In the genomic region with DNA sequence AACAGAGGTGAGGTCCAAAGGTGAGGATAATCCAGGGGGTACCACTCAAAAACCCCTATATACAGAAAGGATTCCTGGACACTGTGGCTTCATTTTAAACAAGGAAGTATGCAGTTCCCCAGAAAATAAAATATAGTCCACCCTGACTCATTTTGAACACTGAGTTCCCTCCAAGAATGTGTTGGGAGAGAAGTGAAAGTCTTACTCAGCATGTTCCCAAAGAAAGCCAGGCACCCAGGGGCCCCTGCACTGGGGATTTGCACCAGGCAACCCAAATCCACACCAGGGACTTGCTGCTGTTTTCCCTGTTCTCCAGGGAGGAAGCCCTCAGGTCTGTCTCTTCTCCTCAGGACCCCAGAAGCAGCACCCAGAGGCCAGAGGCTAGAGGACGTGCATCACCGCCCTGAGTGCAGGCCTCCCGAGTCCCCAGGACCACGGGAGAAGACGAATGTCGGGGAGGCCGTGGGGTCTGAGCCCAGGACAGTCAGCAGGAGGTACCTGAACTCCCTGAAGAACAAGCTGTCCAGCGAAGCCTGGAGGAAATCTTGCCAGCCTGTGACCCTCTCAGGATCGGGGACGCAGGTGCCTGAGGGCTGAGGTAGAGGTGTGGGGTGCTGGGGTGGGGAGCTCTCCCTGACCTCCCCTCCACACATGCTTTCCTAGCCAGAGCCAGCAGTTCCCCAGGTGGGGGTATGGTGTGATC, we compare ENCODE assay signal across 25 cellular contexts. TPM values are rescaled to one million over a fixed set of nuclear protein-coding genes. Genes with fewer than 3 reads are reported as not detected.
A peak's percentile ranks its signal among the peaks of the same experiment; 100 is the strongest.
DNase-seq lines count a peak whose midpoint lies in the region; ATAC-seq and TF ChIP-seq lines count a peak whose summit lies in the region.
"Had no signal": no experiment of that assay in that cellular context is flagged by ENCODE, and none has a peak within 500 bp of the region (broad histone marks: within the 10 kb centered on the region; RNA-seq: fewer than 3 reads in every experiment).

No MANE protein-coding gene starts in this region.

- ATAC-seq in Right ventricle myocardium inferior: peak; percentile 44
- ATAC-seq in upper lobe of left lung (ENCODE audit: low FRiP score in 2 of 2): peak in 1 of 2 donors; percentile 58
- no peak for ATAC-seq in GM21529 (IDR thresholded peaks at IDR 0.05; ENCODE audit: unreplicated experiment)
- ATAC-seq: activated T-cell treated with anti-CD3 and anti-CD28 coated beads, Interleukin-2, amount 50 U/mL, for 4 hours; body of pancreas; HCT116 had no signal

- no peaks in the 10 kb centered on the region for H3K27me3 ChIP-seq in right atrium auricular region
- H3K27me3 ChIP-seq in upper lobe of left lung: no peaks in the 10 kb centered on the region
- H3K27me3 ChIP-seq: body of pancreas, neutrophil, testis had no signal

- H3K4me3 ChIP-seq in right atrium auricular region (no peak overlapping the region), upper lobe of left lung (peak overlapping the region in 1 of 4 donors; percentile 54)
- H3K4me3 ChIP-seq: body of pancreas, testis had no signal

- DNase-seq in Right ventricle myocardium inferior (ENCODE audit: missing footprints) (no peak), right atrium auricular region (ENCODE audit: low spot score) (no peak), medulla oblongata (ENCODE audit: extremely low spot score) (peak; percentile 74), upper lobe of left lung (no peak), EL (no peak)
- DNase-seq in stimulated activated CD4-positive, alpha-beta T cell treated with anti-CD3 and anti-CD28 coated beads, Interleukin-2, amount 100 ng/mL, for 24 hours: no peak
- DNase-seq: activated CD4-positive, alpha-beta T cell treated with anti-CD3 and anti-CD28 coated beads, Interleukin-2, amount 50 U/mL, for 48 hours; activated T-cell treated with anti-CD3 and anti-CD28 coated beads, Interleukin-2, amount 50 U/mL, for 4 hours; cortex of kidney; DMS153; Kasumi-1; mesendoderm; NCI-H1417 treated with DMSO at 0.1 percent for 48 hours; right cardiac atrium; stimulated activated CD4-positive, alpha-beta T cell treated with anti-CD3 and anti-CD28 coated beads, Interleukin-1b, Interleukin-23, amount 100 ng/mL, for 48 hours; testis had no signal

- TF ChIP-seq CTCF in right atrium auricular region (IDR thresholded peaks at IDR 0.05) (no peak), upper lobe of left lung (IDR thresholded peaks at IDR 0.05) (no peak)

- no peaks in the 10 kb centered on the region for H3K4me1 ChIP-seq in right atrium auricular region
- H3K4me1 ChIP-seq in upper lobe of left lung: no peaks in the 10 kb centered on the region

- WGBS in upper lobe of left lung, 2 donors: 90 to 94% methylated on average over 3 to 10 of the region's 10 CpGs

- H3K36me3 ChIP-seq in right atrium auricular region: no peaks in the 10 kb centered on the region
- no peaks in the 10 kb centered on the region for H3K36me3 ChIP-seq in upper lobe of left lung
- H3K36me3 ChIP-seq: neutrophil had no signal

- no peak for TF ChIP-seq POLR2A in upper lobe of left lung (IDR thresholded peaks at IDR 0.05)

- TF ChIP-seq EP300 in upper lobe of left lung (IDR thresholded peaks at IDR 0.05): no peak

- no peak overlapping the region for H3K27ac ChIP-seq in right atrium auricular region
- peak overlapping the region; percentile 47 for H3K27ac ChIP-seq in cingulate gyrus (ENCODE audit: low read depth, low read length)
- peak overlapping the region in 3 of 4 donors; percentile 48 to 87 (median 63) for H3K27ac ChIP-seq in upper lobe of left lung
- H3K27ac ChIP-seq: 22Rv1, body of pancreas, epithelial cell of prostate, neutrophil, RWPE1 had no signal

- intact Hi-C loops in Right ventricle myocardium inferior (cut with DNase I): no loop called here

- no peaks in the 10 kb centered on the region for H3K9me3 ChIP-seq in right atrium auricular region
- H3K9me3 ChIP-seq in upper lobe of left lung: no peaks in the 10 kb centered on the region
- H3K9me3 ChIP-seq: body of pancreas, neutrophil, testis had no signal

RNA-seq across cellular contexts. Expression of gene FGD2, which starts 3.2 kb away (rescaled TPM):
- total RNA-seq in Right ventricle myocardium inferior: 7.9 TPM
- 1 to 10 TPM; 4.9 to 8.0 TPM for total RNA-seq in right atrium auricular region
- total RNA-seq in upper lobe of left lung: 100 to 1,000 TPM in 3 of 6 donors, 10 to 100 TPM in 3; 50.8 to 204 (median 92.3) TPM
- total RNA-seq: glomerular endothelial cell had no signal

RNA-seq across cellular contexts. Expression of gene MTCH1, which starts 22.6 kb away (rescaled TPM):
- total RNA-seq in Right ventricle myocardium inferior (220 TPM), right atrium auricular region (100 to 1,000 TPM; 155 to 259 TPM), upper lobe of left lung (100 to 1,000 TPM; 184 to 283 (median 219) TPM)

RNA-seq across cellular contexts. Expression of gene PI16, which starts 54.1 kb away (rescaled TPM):
- 15.1 TPM for total RNA-seq in Right ventricle myocardium inferior
- total RNA-seq in right atrium auricular region: 10 to 100 TPM; 14.2 to 48.5 TPM
- total RNA-seq in upper lobe of left lung: 10 to 100 TPM in 1 of 6 donors, 1 to 10 TPM in 3, under 1 TPM in 1, not detected in 1; 0.44 to 78.9 (median 4.7) TPM
- total RNA-seq: activated T-cell treated with anti-CD3 and anti-CD28 coated beads, Interleukin-2, amount 50 U/mL, for 4 hours had no signal

Comparison
In these comparisons a context has a peak if more than half of its experiments do, and no peak if none do; other contexts are left out.
1. H3K27ac ChIP-seq: peak in cingulate gyrus (single experiment) and upper lobe of left lung (3 of 4); none in right atrium auricular region (0 of 2).